Comparison of ENCODE assay signal across 1 cellular context in genomic region chr7:100156331-100157068, GRCh38.
TF ChIP-seq lines count a peak whose summit lies in the region.

No MANE protein-coding gene starts in this region.

TF ChIP-seq in GM12878, 131 proteins besides CTCF, POLR2A, EP300 and RAD21:
- TF ChIP-seq WRNIP1 (IDR thresholded peaks at IDR 0.05; ENCODE audit: borderline replicate concordance, low read depth, low read length) (no peak), RUNX3 (IDR thresholded peaks at IDR 0.05; ENCODE audit: low read length) (peak; percentile 45), IKZF2 (IDR thresholded peaks at IDR 0.05) (peak; percentile 14 to 23; a peak in 1 of 4 replicates), PKNOX1 (IDR thresholded peaks at IDR 0.05) (0 out of 2 replicates have a peak, but pooled peaks have one; percentile 35)
TF ChIP-seq in GM12878: peak in this region for 3.
